9 cellular contexts compared by ENCODE assay signal in genomic region chr1:203692565-203693470, GRCh38.
A peak's percentile ranks its signal among the peaks of the same experiment; 100 is the strongest.
DNase-seq lines count a peak whose midpoint lies in the region; ATAC-seq, FAIRE-seq and TF ChIP-seq lines count a peak whose summit lies in the region.
"Had no signal": no experiment of that assay in that cellular context is flagged by ENCODE, and none has a peak within 500 bp of the region (broad histone marks: within the 10 kb centered on the region; RNA-seq: fewer than 3 reads in every experiment).

No MANE protein-coding gene starts in this region.

- CTCF ChIA-PET in A549 (lab: Yijun Ruan, JAX), result interaction anchor here (0.6 to 7.7 kb wide), 15 partner anchors 9 to 425 kb away, joined by 3 to 85 read pairs (median 4); no protein-coding TSS in a partner anchor

- TF ChIP-seq CTCF in A549 (IDR thresholded peaks at IDR 0.05), result no peak
- TF ChIP-seq CTCF in astrocyte of the cerebellum (IDR thresholded peaks at IDR 0.05; ENCODE audit: low read depth, low read length, missing control alignments), result no peak

- no peaks in the 10 kb centered on the region for H3K9me3 ChIP-seq in A549
- H3K9me3 ChIP-seq in small intestine (ENCODE audit: control insufficient read depth, low read depth), result no peaks in the 10 kb centered on the region

- 3% methylated on average over 5 of the region's 5 CpGs for WGBS in A549 (ENCODE audit: missing lambda C conversion rate)
- WGBS in small intestine, 3 donors, result 26 to 32% (median 29%) methylated on average over 5 of the region's 5 CpGs

- no peak for TF ChIP-seq EP300 in A549 (IDR thresholded peaks at IDR 0.05)

- H3K4me3 ChIP-seq in A549, result no peak overlapping the region
- H3K4me3 ChIP-seq in astrocyte of the cerebellum (ENCODE audit: low read depth, low read length), result no peak overlapping the region
- H3K4me3 ChIP-seq in small intestine (ENCODE audit: low read depth in 1 of 2, low read length in 2 of 2), result no peak overlapping the region

- peak; percentile 55 to 82 for DNase-seq in A549 (ENCODE audit: low read depth in 1 of 2, low spot score in 1 of 2)
- peak; percentile 84 for DNase-seq in HPDE6-E6E7 (ENCODE audit: extremely low spot score)
- peak; percentile 96 for DNase-seq in astrocyte of the cerebellum (ENCODE audit: low read depth)
- peak; percentile 84 for DNase-seq in hepatic stellate cell (ENCODE audit: low spot score)
- DNase-seq in small intestine, result peak; percentile 65

- POLR2A ChIA-PET in A549 (lab: Yijun Ruan, JAX), result interaction anchor here (0.9 to 1.4 kb wide), 4 partner anchors 19 to 173 kb away, joined by 3 to 10 read pairs (median 4); partner anchors contain the start of gene ATP2B4

- H3K27ac ChIP-seq in A549 (peak overlapping the region; percentile 73 to 77), small intestine (ENCODE audit: low read depth in 1 of 2, low read length in 1 of 2) (peak overlapping the region; percentile 9 to 89)

- H3K4me1 ChIP-seq in A549 (peaks cover 32% of the 10 kb centered on the region), small intestine (ENCODE audit: control insufficient read depth in 2 of 2, insufficient read depth in 1 of 2, low read depth in 1 of 2, low read length in 1 of 2) (peaks cover 6 to 11% of the 10 kb centered on the region in 2 donors)

- no peak for TF ChIP-seq POLR2A in A549 (IDR thresholded peaks at IDR 0.05; ENCODE audit: low read length)

- FAIRE-seq in A549 (lab: Jason Lieb, UNC) (no peak), small intestine (lab: Jason Lieb, UNC) (no peak)
- FAIRE-seq: GM18507 had no signal

- no peaks in the 10 kb centered on the region for H3K27me3 ChIP-seq in small intestine (ENCODE audit: control insufficient read depth in 2 of 2, insufficient read depth in 2 of 2, low read length in 2 of 2)

- 0 out of 5 replicates have a peak, but pooled peaks of 1 of the 2 experiments have one; percentile 10 for TF ChIP-seq RAD21 in A549 (conservative IDR thresholded peaks at IDR 0.05 in 1 of 2, IDR thresholded peaks at IDR 0.05 in 1 of 2)

- ATAC-seq in A549, result peak; percentile 85 to 88
- no peak for ATAC-seq in GM19463 (IDR thresholded peaks at IDR 0.05; ENCODE audit: unreplicated experiment)
- ATAC-seq in HG02588 (IDR thresholded peaks at IDR 0.05; ENCODE audit: unreplicated experiment), result no peak
- no peak for ATAC-seq in HG03469 (IDR thresholded peaks at IDR 0.05; ENCODE audit: unreplicated experiment)

- peaks cover 0 to 2% of the 10 kb centered on the region in 2 donors for H3K36me3 ChIP-seq in small intestine (ENCODE audit: control insufficient read depth in 2 of 2, insufficient read depth in 2 of 2, low read length in 2 of 2)

- peak overlapping the region; percentile 58 for H3K4me2 ChIP-seq in A549

- in situ Hi-C loops in astrocyte of the cerebellum (cut with HindIII; ENCODE audit: low sequenced_read_pairs), result no loop called here

TF ChIP-seq in A549, 52 proteins besides CTCF, POLR2A, EP300 and RAD21:
- TF ChIP-seq MYC (IDR thresholded peaks at IDR 0.05; ENCODE audit: borderline replicate concordance, low read length), result peak; percentile 39; the same call in 1 of the 2 replicates
- no peak for TF ChIP-seq CHD4 (IDR thresholded peaks at IDR 0.05; ENCODE audit: borderline replicate concordance)
- TF ChIP-seq MAX (IDR thresholded peaks at IDR 0.05), result peak; percentile 57; the same call in 1 of the 2 replicates
- no peak for TF ChIP-seq POLR2AphosphoS2 (conservative IDR thresholded peaks at IDR 0.05; ENCODE audit: low read length)
- TF ChIP-seq CEBPB (IDR thresholded peaks at IDR 0.05), result no peak
- TF ChIP-seq CHD2 (IDR thresholded peaks at IDR 0.05; ENCODE audit: low read length, partially characterized antibody), result no peak
- no peak for TF ChIP-seq ZFP36 (IDR thresholded peaks at IDR 0.05; ENCODE audit: borderline replicate concordance, partially characterized antibody)
- no peak for TF ChIP-seq FOSL2 (IDR thresholded peaks at IDR 0.05)
- peak; percentile 26 for TF ChIP-seq FOSL2 (CRISPR knock-in tag; IDR thresholded peaks at IDR 0.05)
- no peak for TF ChIP-seq NFE2L2 (conservative IDR thresholded peaks at IDR 0.05; ENCODE audit: low read length)
- no peak for TF ChIP-seq TFCP2L1 (CRISPR knock-in tag; IDR thresholded peaks at IDR 0.05)

Comparison
In these comparisons a context has a peak if more than half of its experiments do, and no peak if none do; other contexts are left out.
1. ATAC-seq: peak in A549 (2 of 2); none in GM19463 (single experiment), HG02588 (single experiment) and HG03469 (single experiment).
2. Peak in every context shown above with its lines, with median percentiles within 50 percentile points of each other: DNase-seq.